Comparison of ENCODE assay signal across 12 cellular contexts in genomic region chr3:50625131-50625878, GRCh38. TPM values are rescaled to one million over a fixed set of nuclear protein-coding genes. Genes with fewer than 3 reads are reported as not detected.
DNase-seq lines count a peak whose midpoint lies in the region; ATAC-seq and TF ChIP-seq lines count a peak whose summit lies in the region.
"Had no signal": no experiment of that assay in that cellular context is flagged by ENCODE, and none has a peak within 500 bp of the region (broad histone marks: within the 10 kb centered on the region; RNA-seq: fewer than 3 reads in every experiment).

No MANE protein-coding gene starts in this region.

- H3K27ac ChIP-seq in cardiac muscle cell (peak overlapping the region; percentile 13), iPS-20b (ENCODE audit: low read length) (no peak overlapping the region), thymus (ENCODE audit: low read depth) (peak overlapping the region; percentile 83)

- H3K27me3 Mint-ChIP-seq in WTC11 (ENCODE audit: low read depth), result no peaks in the 10 kb centered on the region

- POLR2A ChIA-PET in WTC11 (lab: Charles Lee), result interaction anchor here (0.5 kb wide), 1 partner anchor 237 kb away, joined by 5 read pairs; no protein-coding TSS in a partner anchor

- no peak overlapping the region for H3K4me3 Mint-ChIP-seq in WTC11

- ATAC-seq in WTC11 (no peak), GM18858 (IDR thresholded peaks at IDR 0.05; ENCODE audit: unreplicated experiment) (no peak)

- H3K4me1 Mint-ChIP-seq in WTC11, result peaks cover 38% of the 10 kb centered on the region

- H3K27me3 ChIP-seq in cardiac muscle cell (no peaks in the 10 kb centered on the region), iPS-20b (ENCODE audit: insufficient read depth, low read length) (no peaks in the 10 kb centered on the region), thymus (ENCODE audit: control insufficient read depth, insufficient read depth) (no peaks in the 10 kb centered on the region)

- H3K4me3 ChIP-seq in cardiac muscle cell, result no peak overlapping the region
- H3K4me3 ChIP-seq in iPS-20b (ENCODE audit: low read length), result no peak overlapping the region
- H3K4me3 ChIP-seq in thymus (ENCODE audit: low read length), result no peak overlapping the region

- intact Hi-C loops in cardiac septum (cut with DNase I), result no loop called here

- peak overlapping the region; percentile 45; the same call in 1 of the 2 replicates for H3K9ac ChIP-seq in iPS-20b (ENCODE audit: low read depth, low read length)

- CTCF ChIA-PET in WTC11 (lab: Charles Lee), result interaction anchor here (0.5 to 5.7 kb wide), 8 partner anchors 8 to 764 kb away, joined by 3 to 55 read pairs (median 6); partner anchors contain the start of genes CISH and MAPKAPK3

- H3K36me3 ChIP-seq in cardiac muscle cell (no peaks in the 10 kb centered on the region), iPS-20b (ENCODE audit: insufficient read depth, low read depth, low read length) (peaks cover 6% of the 10 kb centered on the region; the same call in 1 of the 2 replicates), thymus (ENCODE audit: control insufficient read depth, insufficient read depth) (peaks cover 12% of the 10 kb centered on the region)

- no peaks in the 10 kb centered on the region for H3K9me3 ChIP-seq in cardiac muscle cell (ENCODE audit: low read depth)
- H3K9me3 ChIP-seq in iPS-20b (ENCODE audit: insufficient read depth, low read depth, low read length), result no peaks in the 10 kb centered on the region
- no peaks in the 10 kb centered on the region for H3K9me3 ChIP-seq in thymus (ENCODE audit: control insufficient read depth)

- no peaks in the 10 kb centered on the region for H3K9me3 Mint-ChIP-seq in WTC11

- no peak for TF ChIP-seq CTCF in cardiac muscle cell (IDR thresholded peaks at IDR 0.05; ENCODE audit: low read depth, low read length)
- TF ChIP-seq CTCF in WTC11 (IDR thresholded peaks at IDR 0.05), result no peak

- H3K27ac Mint-ChIP-seq in WTC11, result peak overlapping the region; percentile 78

- peaks cover 3% of the 10 kb centered on the region; the same call in 1 of the 2 replicates for H3K36me3 Mint-ChIP-seq in WTC11

- H3K4me1 ChIP-seq in cardiac muscle cell (ENCODE audit: low read depth), result peaks cover 14% of the 10 kb centered on the region
- H3K4me1 ChIP-seq in iPS-20b (ENCODE audit: insufficient read depth, low read length), result peaks cover 12% of the 10 kb centered on the region
- peaks cover 70% of the 10 kb centered on the region for H3K4me1 ChIP-seq in thymus (ENCODE audit: control insufficient read depth, insufficient read depth, low read length)

- 60% methylated on average over 16 of the region's 16 CpGs for WGBS in thymus

- DNase-seq in cardiac muscle cell (ENCODE audit: low read depth in 1 of 2, low spot score in 1 of 2) (no peak), cardiac septum (ENCODE audit: low spot score) (no peak), WTC11 (ENCODE audit: low spot score) (no peak), SHP77 (lab: John Stamatoyannopoulos, UW) (no peak), germinal center (ENCODE audit: low spot score) (no peak)
- DNase-seq: GDM1; NCI-H146; NCI-H748 treated with DMSO at 0.1 percent for 48 hours; stimulated activated CD8-positive, alpha-beta memory T cell treated with anti-CD3 and anti-CD28 coated beads, Interleukin-4, amount 100 ng/mL, for 48 hours had no signal

TF ChIP-seq in WTC11, 78 proteins besides CTCF, POLR2A, EP300 and RAD21:
- no peak for TF ChIP-seq NFATC4 (CRISPR knock-in tag; IDR thresholded peaks at IDR 0.05)
- no peak for TF ChIP-seq MAX (CRISPR knock-in tag; IDR thresholded peaks at IDR 0.05)
- TF ChIP-seq MLX (CRISPR knock-in tag; IDR thresholded peaks at IDR 0.05), result no peak
- TF ChIP-seq ZNF512 (CRISPR knock-in tag; IDR thresholded peaks at IDR 0.05; ENCODE audit: borderline replicate concordance), result no peak
- TF ChIP-seq RORB (CRISPR knock-in tag; IDR thresholded peaks at IDR 0.05), result no peak
- no peak for TF ChIP-seq PREB (CRISPR knock-in tag; IDR thresholded peaks at IDR 0.05; ENCODE audit: borderline replicate concordance)
- TF ChIP-seq NR2C2 (CRISPR knock-in tag; IDR thresholded peaks at IDR 0.05), result no peak
- no peak for TF ChIP-seq CDX4 (CRISPR knock-in tag; IDR thresholded peaks at IDR 0.05; ENCODE audit: borderline replicate concordance)
- TF ChIP-seq GTF2I (CRISPR knock-in tag; conservative IDR thresholded peaks at IDR 0.05), result no peak
- TF ChIP-seq ERG (CRISPR knock-in tag; IDR thresholded peaks at IDR 0.05), result no peak
- no peak for TF ChIP-seq ZNF138 (CRISPR knock-in tag; conservative IDR thresholded peaks at IDR 0.05)
- TF ChIP-seq HMGA2 (CRISPR knock-in tag; IDR thresholded peaks at IDR 0.05), result no peak
- TF ChIP-seq GABPB1 (CRISPR knock-in tag; IDR thresholded peaks at IDR 0.05), result no peak
- no peak for TF ChIP-seq ZNF396 (CRISPR knock-in tag; IDR thresholded peaks at IDR 0.05; ENCODE audit: borderline replicate concordance)
- no peak for TF ChIP-seq ZNF121 (CRISPR knock-in tag; IDR thresholded peaks at IDR 0.05)

RNA-seq across cellular contexts. Expression of gene MAPKAPK3, which starts 8.4 kb away (rescaled TPM):
- total RNA-seq in cardiac muscle cell (88.2 and 94.7 TPM in 2 replicates), cardiac septum (266 TPM), WTC11 (2021) (52.7 to 60.2 TPM (median 54.4 TPM) in 3 replicates)
- polyA plus RNA-seq in cardiac muscle cell (77.3 and 94.2 TPM in 2 replicates), thymus (24.9 TPM)

RNA-seq across cellular contexts. Expression of gene CISH, which starts 13.7 kb away (rescaled TPM):
- total RNA-seq in cardiac muscle cell (6.9 and 8.2 TPM in 2 replicates), cardiac septum (21.1 TPM), WTC11 (2021) (1.8 to 2.4 TPM (median 1.9 TPM) in 3 replicates)
- polyA plus RNA-seq in cardiac muscle cell (6.4 and 11.7 TPM in 2 replicates), thymus (7.0 TPM)

RNA-seq across cellular contexts. Expression of gene DOCK3, which starts 49.4 kb away (rescaled TPM):
- 0.42 and 1.3 TPM in 2 replicates for total RNA-seq in cardiac muscle cell
- polyA plus RNA-seq in cardiac muscle cell, result 0.56 and 0.94 TPM in 2 replicates
- total RNA-seq in cardiac septum, result 6.1 TPM
- 5.2 to 5.6 TPM (median 5.5 TPM) in 3 replicates for total RNA-seq in WTC11 (2021)
- polyA plus RNA-seq in thymus, result 0.21 TPM

RNA-seq across cellular contexts. Expression of gene HEMK1, which starts 56.0 kb away (rescaled TPM):
- 13.8 and 23.3 TPM in 2 replicates for total RNA-seq in cardiac muscle cell
- 33.9 and 37.4 TPM in 2 replicates for polyA plus RNA-seq in cardiac muscle cell
- 14.4 TPM for total RNA-seq in cardiac septum
- total RNA-seq in WTC11 (2021), result 15.2 to 20.9 TPM (median 15.8 TPM) in 3 replicates
- polyA plus RNA-seq in thymus, result 43.4 TPM

RNA-seq across cellular contexts. Expression of gene C3orf18, which starts 57.8 kb away (rescaled TPM):
- total RNA-seq in cardiac muscle cell (34.1 and 39.4 TPM in 2 replicates), cardiac septum (35.7 TPM), WTC11 (2021) (11.5 to 14.0 TPM (median 12.1 TPM) in 3 replicates)
- polyA plus RNA-seq in cardiac muscle cell (33.6 and 37.0 TPM in 2 replicates), thymus (4.3 TPM)
